23 cellular contexts compared by ENCODE assay signal in the genomic region with DNA sequence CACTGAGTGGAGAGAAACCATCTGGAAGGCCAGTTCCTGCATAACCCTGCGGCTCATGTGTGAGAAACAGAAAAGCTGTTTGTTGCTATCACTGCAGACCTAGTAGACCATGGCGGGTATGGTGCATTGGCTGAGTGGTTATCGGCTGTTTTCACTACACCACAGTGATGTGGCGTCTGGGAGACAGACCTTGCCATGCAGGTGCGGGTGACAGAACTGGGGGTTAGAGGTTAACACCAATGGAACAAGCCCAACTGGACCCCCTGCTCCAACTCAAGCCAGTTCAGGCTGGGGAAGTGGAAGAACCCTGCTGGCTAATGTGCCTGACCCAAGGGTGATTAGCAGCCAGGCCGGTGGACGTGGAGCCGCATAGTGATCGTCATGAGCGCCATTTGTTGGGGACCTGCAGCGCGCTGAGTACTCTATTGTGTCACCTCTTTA.
A peak's percentile ranks its signal among the peaks of the same experiment; 100 is the strongest.
DNase-seq lines count a peak whose midpoint lies in the region; ATAC-seq, FAIRE-seq and TF ChIP-seq lines count a peak whose summit lies in the region.
"Had no signal": no experiment of that assay in that cellular context is flagged by ENCODE, and none has a peak within 500 bp of the region (broad histone marks: within the 10 kb centered on the region; RNA-seq: fewer than 3 reads in every experiment).

No MANE protein-coding gene starts in this region.

- POLR2A ChIA-PET in activated B cell treated with CpG ODN at 0.5 μM for 24 hours (lab: Charles Lee) = interaction anchor here (0.5 to 12.3 kb wide), 16 partner anchors 8 to 233 kb away, joined by 3 to 159 read pairs (median 6); partner anchors contain the start of gene IRF8

- peak overlapping the region; percentile 93 for H3K27ac Mint-ChIP-seq in activated T-cell treated with anti-CD3 and anti-CD28 coated beads, Interleukin-2, amount 50 U/mL, for 24 hours
- no peak overlapping the region for H3K27ac Mint-ChIP-seq in activated T-cell treated with anti-CD3 and anti-CD28 coated beads, Interleukin-2, amount 50 U/mL, for 72 hours
- peak overlapping the region; percentile 80 for H3K27ac Mint-ChIP-seq in activated B cell treated with CpG ODN at 0.5 μM for 24 hours
- peak overlapping the region; percentile 72 for H3K27ac Mint-ChIP-seq in neural progenitor cell
- no peak overlapping the region for H3K27ac Mint-ChIP-seq in type B pancreatic cell
- H3K27ac Mint-ChIP-seq: naive thymus-derived CD4-positive, alpha-beta T cell had no signal

- CTCF ChIA-PET in activated B cell treated with CpG ODN at 0.5 μM for 24 hours (lab: Charles Lee) = interaction anchor here (0.8 to 13.7 kb wide), 8 partner anchors 22 to 169 kb away, joined by 3 to 296 read pairs (median 4); no protein-coding TSS in a partner anchor

- no peak overlapping the region for H3K4me3 Mint-ChIP-seq in activated T-cell treated with anti-CD3 and anti-CD28 coated beads, Interleukin-2, amount 50 U/mL, for 24 hours
- H3K4me3 Mint-ChIP-seq in activated T-cell treated with anti-CD3 and anti-CD28 coated beads, Interleukin-2, amount 50 U/mL, for 72 hours = no peak overlapping the region
- H3K4me3 Mint-ChIP-seq in activated B cell treated with CpG ODN at 0.5 μM for 24 hours = peak overlapping the region; percentile 38
- no peak overlapping the region for H3K4me3 Mint-ChIP-seq in neural progenitor cell
- no peak overlapping the region for H3K4me3 Mint-ChIP-seq in type B pancreatic cell

- no peaks in the 10 kb centered on the region for H3F3A ChIP-seq in neural progenitor cell (ENCODE audit: low read depth)

- peak; percentile 98 for FAIRE-seq in GM18507 (lab: Jason Lieb, UNC)
- FAIRE-seq: astrocyte had no signal

- peak overlapping the region; percentile 7 for H3K4me2 ChIP-seq in neural progenitor cell

- H4K20me1 ChIP-seq in neural progenitor cell (ENCODE audit: low read depth) = no peaks in the 10 kb centered on the region

- no peaks in the 10 kb centered on the region for H3K9me3 Mint-ChIP-seq in activated T-cell treated with anti-CD3 and anti-CD28 coated beads, Interleukin-2, amount 50 U/mL, for 24 hours
- no peaks in the 10 kb centered on the region for H3K9me3 Mint-ChIP-seq in activated T-cell treated with anti-CD3 and anti-CD28 coated beads, Interleukin-2, amount 50 U/mL, for 72 hours
- peaks cover 3% of the 10 kb centered on the region for H3K9me3 Mint-ChIP-seq in activated B cell treated with CpG ODN at 0.5 μM for 24 hours
- H3K9me3 Mint-ChIP-seq in neural progenitor cell = no peaks in the 10 kb centered on the region
- H3K9me3 Mint-ChIP-seq in type B pancreatic cell = no peaks in the 10 kb centered on the region
- H3K9me3 Mint-ChIP-seq: naive thymus-derived CD4-positive, alpha-beta T cell had no signal

- H3K9me3 ChIP-seq in neural progenitor cell (ENCODE audit: low read depth) = no peaks in the 10 kb centered on the region
- H3K9me3 ChIP-seq: esophagus squamous epithelium, gastroesophageal sphincter, testis had no signal

- no peak overlapping the region for H3K9ac ChIP-seq in neural progenitor cell

- intact Hi-C loops in activated B cell treated with CpG ODN at 0.5 μM for 24 hours (cut with micrococcal nuclease) = loop anchor here (10.0 kb wide), 1 partner anchor 436 kb away; no protein-coding TSS in a partner anchor

- H3K36me3 ChIP-seq in neural progenitor cell = no peaks in the 10 kb centered on the region
- H3K36me3 ChIP-seq: esophagus squamous epithelium, gastroesophageal sphincter had no signal

- DNase-seq in activated T-cell treated with anti-CD3 and anti-CD28 coated beads, Interleukin-2, amount 50 U/mL, for 24 hours = peak; percentile 45
- DNase-seq in activated T-cell treated with anti-CD3 and anti-CD28 coated beads, Interleukin-2, amount 50 U/mL, for 72 hours = no peak
- DNase-seq in GM18507 (ENCODE audit: extremely low spot score, insufficient read length, low read depth) = no peak
- DNase-seq in activated B cell treated with CpG ODN at 0.5 μM for 24 hours = peak; percentile 22
- DNase-seq in neural progenitor cell (ENCODE audit: low spot score) = peak; percentile 67
- DNase-seq in type B pancreatic cell (ENCODE audit: extremely low spot score, unreplicated experiment) = no peak
- no peak for DNase-seq in SIG-M5 treated with dmso at 0.1 percent for 504 hours (lab: John Stamatoyannopoulos, UW; ENCODE audit: unreplicated experiment)
- DNase-seq: activated CD4-positive, CD25-positive, alpha-beta regulatory T cell treated with anti-CD3 and anti-CD28 coated beads, Interleukin-2, amount 50 U/mL, for 72 hours; activated CD8-positive, alpha-beta memory T cell treated with anti-CD3 and anti-CD28 coated beads, Interleukin-2, amount 50 U/mL, for 4 hours; activated effector memory CD4-positive, alpha-beta T cell treated with anti-CD3 and anti-CD28 coated beads, Interleukin-2, amount 50 U/mL, for 16 hours; effector memory CD4-positive, alpha-beta T cell; EL; esophagus squamous epithelium; H7; naive thymus-derived CD4-positive, alpha-beta T cell; NCI-H1048; NCI-H2029 treated with DMSO at 0.1 percent for 48 hours; testis had no signal

- H3K27ac ChIP-seq in neural progenitor cell = no peak overlapping the region
- H3K27ac ChIP-seq: C4-2B, esophagus squamous epithelium, gastroesophageal sphincter, RWPE1, testis had no signal

- no peaks in the 10 kb centered on the region for H3K27me3 Mint-ChIP-seq in activated T-cell treated with anti-CD3 and anti-CD28 coated beads, Interleukin-2, amount 50 U/mL, for 24 hours
- H3K27me3 Mint-ChIP-seq in activated T-cell treated with anti-CD3 and anti-CD28 coated beads, Interleukin-2, amount 50 U/mL, for 72 hours (ENCODE audit: low read depth) = no peaks in the 10 kb centered on the region
- no peaks in the 10 kb centered on the region for H3K27me3 Mint-ChIP-seq in activated B cell treated with CpG ODN at 0.5 μM for 24 hours
- H3K27me3 Mint-ChIP-seq in neural progenitor cell (ENCODE audit: insufficient read depth, low read depth) = peaks cover 14% of the 10 kb centered on the region
- H3K27me3 Mint-ChIP-seq in type B pancreatic cell = peaks cover 62% of the 10 kb centered on the region

- H3K27me3 ChIP-seq in neural progenitor cell = peaks cover 9% of the 10 kb centered on the region
- H3K27me3 ChIP-seq: testis had no signal

- TF ChIP-seq CTCF in activated B cell treated with CpG ODN at 0.5 μM for 24 hours (IDR thresholded peaks at IDR 0.05) = no peak
- no peak for TF ChIP-seq CTCF in neural progenitor cell (IDR thresholded peaks at IDR 0.05)
- no peak for TF ChIP-seq CTCF in type B pancreatic cell (conservative IDR thresholded peaks at IDR 0.05)

- H2AFZ ChIP-seq in neural progenitor cell (replicated peaks) = no peak overlapping the region

- peaks cover 89% of the 10 kb centered on the region for H3K4me1 Mint-ChIP-seq in activated T-cell treated with anti-CD3 and anti-CD28 coated beads, Interleukin-2, amount 50 U/mL, for 24 hours (ENCODE audit: low read depth)
- peaks cover 71% of the 10 kb centered on the region for H3K4me1 Mint-ChIP-seq in activated T-cell treated with anti-CD3 and anti-CD28 coated beads, Interleukin-2, amount 50 U/mL, for 72 hours (ENCODE audit: low read depth)
- peaks cover 94% of the 10 kb centered on the region for H3K4me1 Mint-ChIP-seq in activated B cell treated with CpG ODN at 0.5 μM for 24 hours
- peaks cover 18% of the 10 kb centered on the region for H3K4me1 Mint-ChIP-seq in neural progenitor cell
- H3K4me1 Mint-ChIP-seq in type B pancreatic cell (ENCODE audit: unreplicated experiment) = peaks cover 33% of the 10 kb centered on the region

- no peak for ATAC-seq in activated T-cell treated with anti-CD3 and anti-CD28 coated beads, Interleukin-2, amount 50 U/mL, for 72 hours (replicated peaks in 1 of 2)
- ATAC-seq in activated B cell treated with CpG ODN at 0.5 μM for 24 hours (ENCODE audit: low read depth) (peak; percentile 59), HG02852 (IDR thresholded peaks at IDR 0.05; ENCODE audit: unreplicated experiment) (no peak)
- ATAC-seq: gastroesophageal sphincter; naive thymus-derived CD4-positive, alpha-beta T cell had no signal

- H3K36me3 Mint-ChIP-seq in activated T-cell treated with anti-CD3 and anti-CD28 coated beads, Interleukin-2, amount 50 U/mL, for 24 hours (ENCODE audit: low read depth) = no peaks in the 10 kb centered on the region
- no peaks in the 10 kb centered on the region for H3K36me3 Mint-ChIP-seq in activated T-cell treated with anti-CD3 and anti-CD28 coated beads, Interleukin-2, amount 50 U/mL, for 72 hours (ENCODE audit: insufficient read depth in 2 of 2)
- H3K36me3 Mint-ChIP-seq in activated B cell treated with CpG ODN at 0.5 μM for 24 hours (ENCODE audit: low read depth) (no peaks in the 10 kb centered on the region), neural progenitor cell (no peaks in the 10 kb centered on the region), type B pancreatic cell (no peaks in the 10 kb centered on the region)
- H3K36me3 Mint-ChIP-seq: naive thymus-derived CD4-positive, alpha-beta T cell had no signal

- no peaks in the 10 kb centered on the region for H3K79me2 ChIP-seq in neural progenitor cell (ENCODE audit: low read depth)

- H3K4me1 ChIP-seq in neural progenitor cell = peaks cover 21% of the 10 kb centered on the region

- no peak overlapping the region for H3K4me3 ChIP-seq in neural progenitor cell
- H3K4me3 ChIP-seq: esophagus squamous epithelium, gastroesophageal sphincter, testis had no signal

Comparison
In these comparisons a context has a peak if more than half of its experiments do, and no peak if none do; other contexts are left out.
1. DNase-seq: peak in activated T-cell treated with anti-CD3 and anti-CD28 coated beads, Interleukin-2, amount 50 U/mL, for 24 hours (single experiment), activated B cell treated with CpG ODN at 0.5 μM for 24 hours (single experiment) and neural progenitor cell (single experiment); none in activated T-cell treated with anti-CD3 and anti-CD28 coated beads, Interleukin-2, amount 50 U/mL, for 72 hours (0 of 2), GM18507 (single experiment), type B pancreatic cell (single experiment) and SIG-M5 treated with dmso at 0.1 percent for 504 hours (single experiment).
2. H3K27ac Mint-ChIP-seq: peak in activated T-cell treated with anti-CD3 and anti-CD28 coated beads, Interleukin-2, amount 50 U/mL, for 24 hours (single experiment), activated B cell treated with CpG ODN at 0.5 μM for 24 hours (single experiment) and neural progenitor cell (single experiment); none in activated T-cell treated with anti-CD3 and anti-CD28 coated beads, Interleukin-2, amount 50 U/mL, for 72 hours (single experiment) and type B pancreatic cell (single experiment).